20 cellular contexts compared by ENCODE assay signal in genomic region chr4:163582688-163583087, GRCh38.
"Had no signal": no experiment of that assay in that cellular context is flagged by ENCODE, and none has a peak within 500 bp of the region (broad histone marks: within the 10 kb centered on the region; RNA-seq: fewer than 3 reads in every experiment).

No MANE protein-coding gene starts in this region.

- H3K4me3 ChIP-seq: dorsolateral prefrontal cortex, lower lobe of right lung, ovary, psoas muscle, smooth muscle cell, thoracic aorta, upper lobe of left lung had no signal

- H3K4me1 Mint-ChIP-seq: natural killer cell had no signal

- H3K9me3 Mint-ChIP-seq: activated naive CD4-positive, alpha-beta T cell treated with anti-CD3 and anti-CD28 coated beads, Interleukin-2, amount 50 U/mL, for 72 hours; natural killer cell had no signal

- H3K36me3 ChIP-seq: lower lobe of right lung, ovary, thoracic aorta, upper lobe of left lung had no signal

- H3K4me3 Mint-ChIP-seq: activated CD4-positive, alpha-beta T cell treated with anti-CD3 and anti-CD28 coated beads for 36 hours; natural killer cell had no signal

- DNase-seq: activated CD4-positive, alpha-beta T cell treated with anti-CD3 and anti-CD28 coated beads for 36 hours; activated CD4-positive, alpha-beta T cell treated with anti-CD3 and anti-CD28 coated beads, Interleukin-2, amount 50 U/mL, for 48 hours; activated gamma-delta T cell treated with Interleukin-2 at 50 U/mL for 16 hours; amygdala; central memory CD4-positive, alpha-beta T cell; dorsolateral prefrontal cortex; foreskin keratinocyte; hippocampal formation; lower lobe of right lung; natural killer cell; ovary; psoas muscle; right cardiac atrium; stimulated activated CD4-positive, alpha-beta T cell treated with anti-CD3 and anti-CD28 coated beads, Interleukin-4, amount 100 ng/mL, for 1 hour; T-helper 2 cell; upper lobe of left lung had no signal

- H3K4me1 ChIP-seq: foreskin keratinocyte, lower lobe of right lung, psoas muscle, upper lobe of left lung had no signal

- H3K27ac ChIP-seq: dorsolateral prefrontal cortex, epithelial cell of prostate, foreskin keratinocyte, lower lobe of right lung, ovary, psoas muscle, thoracic aorta, upper lobe of left lung had no signal

- H3K4me2 ChIP-seq: smooth muscle cell had no signal

- H3K27me3 ChIP-seq: dorsolateral prefrontal cortex, foreskin keratinocyte, ovary, upper lobe of left lung had no signal

- H3K27me3 Mint-ChIP-seq: activated CD4-positive, alpha-beta T cell treated with anti-CD3 and anti-CD28 coated beads for 36 hours had no signal

- H3K27ac Mint-ChIP-seq: activated CD4-positive, alpha-beta T cell treated with anti-CD3 and anti-CD28 coated beads for 36 hours; activated naive CD4-positive, alpha-beta T cell treated with anti-CD3 and anti-CD28 coated beads, Interleukin-2, amount 50 U/mL, for 72 hours; natural killer cell had no signal

- ATAC-seq: activated CD4-positive, alpha-beta T cell treated with anti-CD3 and anti-CD28 coated beads for 36 hours; activated naive CD4-positive, alpha-beta T cell treated with anti-CD3 and anti-CD28 coated beads, Interleukin-2, amount 50 U/mL, for 72 hours; foreskin keratinocyte; lower lobe of right lung; natural killer cell; psoas muscle; right cardiac atrium had no signal

- H3K9me3 ChIP-seq: lower lobe of right lung, ovary, psoas muscle, thoracic aorta, upper lobe of left lung had no signal

- H3K36me3 Mint-ChIP-seq: activated naive CD4-positive, alpha-beta T cell treated with anti-CD3 and anti-CD28 coated beads, Interleukin-2, amount 50 U/mL, for 72 hours; natural killer cell had no signal
